ENCODE assay signal across 8 cellular contexts in genomic region chr19:45254044-45254531, GRCh38. TPM values are rescaled to one million over a fixed set of nuclear protein-coding genes. Genes with fewer than 3 reads are reported as not detected.
A peak's percentile ranks its signal among the peaks of the same experiment; 100 is the strongest.
DNase-seq lines count a peak whose midpoint lies in the region; ATAC-seq and TF ChIP-seq lines count a peak whose summit lies in the region.

No MANE protein-coding gene starts in this region.

- H3K4me3 ChIP-seq in NT2/D1 (ENCODE audit: insufficient read length, low read depth) (peak overlapping the region; percentile 4), retinal pigment epithelial cell (ENCODE audit: low read length) (no peak overlapping the region)

- peaks cover 18% of the 10 kb centered on the region for H3K4me1 ChIP-seq in NT2/D1 (ENCODE audit: insufficient read depth, insufficient read length)

- no peaks in the 10 kb centered on the region for H3K9me3 Mint-ChIP-seq in activated CD4-positive, alpha-beta memory T cell treated with anti-CD3 and anti-CD28 coated beads, Interleukin-2, amount 10 ng/mL, durations not matched to agents 7 days and 5 days
- H3K9me3 Mint-ChIP-seq in activated CD4-positive, alpha-beta memory T cell treated with anti-CD3 and anti-CD28 coated beads for 36 hours: no peaks in the 10 kb centered on the region
- H3K9me3 Mint-ChIP-seq in effector memory CD8-positive, alpha-beta T cell: no peaks in the 10 kb centered on the region

- no peak overlapping the region for H3K4me3 Mint-ChIP-seq in activated CD4-positive, alpha-beta memory T cell treated with anti-CD3 and anti-CD28 coated beads, Interleukin-2, amount 10 ng/mL, durations not matched to agents 7 days and 5 days
- no peak overlapping the region for H3K4me3 Mint-ChIP-seq in activated CD4-positive, alpha-beta memory T cell treated with anti-CD3 and anti-CD28 coated beads for 36 hours
- H3K4me3 Mint-ChIP-seq in effector memory CD8-positive, alpha-beta T cell: peak overlapping the region; percentile 90 to 94

- no peak for ATAC-seq in effector memory CD8-positive, alpha-beta T cell (replicated peaks)
- no peak for ATAC-seq in HG03280 (IDR thresholded peaks at IDR 0.05; ENCODE audit: unreplicated experiment)

- no peak overlapping the region for H3K9ac ChIP-seq in NT2/D1 (ENCODE audit: insufficient read length, low read depth)

- H3K27me3 Mint-ChIP-seq in activated CD4-positive, alpha-beta memory T cell treated with anti-CD3 and anti-CD28 coated beads, Interleukin-2, amount 10 ng/mL, durations not matched to agents 7 days and 5 days: peaks cover 10% of the 10 kb centered on the region
- H3K27me3 Mint-ChIP-seq in activated CD4-positive, alpha-beta memory T cell treated with anti-CD3 and anti-CD28 coated beads for 36 hours: no peaks in the 10 kb centered on the region
- no peaks in the 10 kb centered on the region for H3K27me3 Mint-ChIP-seq in effector memory CD8-positive, alpha-beta T cell

- peaks cover 18% of the 10 kb centered on the region for H3K36me3 ChIP-seq in NT2/D1 (ENCODE audit: insufficient read depth, insufficient read length, low read length)

- H3K27ac Mint-ChIP-seq in activated CD4-positive, alpha-beta memory T cell treated with anti-CD3 and anti-CD28 coated beads, Interleukin-2, amount 10 ng/mL, durations not matched to agents 7 days and 5 days: peak overlapping the region; percentile 40
- H3K27ac Mint-ChIP-seq in activated CD4-positive, alpha-beta memory T cell treated with anti-CD3 and anti-CD28 coated beads for 36 hours: no peak overlapping the region
- H3K27ac Mint-ChIP-seq in effector memory CD8-positive, alpha-beta T cell: peak overlapping the region; percentile 91 to 97

- DNase-seq in activated CD4-positive, alpha-beta memory T cell treated with anti-CD3 and anti-CD28 coated beads, Interleukin-2, amount 10 ng/mL, durations not matched to agents 7 days and 5 days: no peak
- no peak for DNase-seq in activated CD4-positive, alpha-beta memory T cell treated with anti-CD3 and anti-CD28 coated beads for 36 hours
- no peak for DNase-seq in NT2/D1 (ENCODE audit: low read depth, low spot score)
- DNase-seq in effector memory CD8-positive, alpha-beta T cell: no peak
- DNase-seq in retinal pigment epithelial cell (ENCODE audit: low read depth): no peak
- no peak for DNase-seq in KBM-7
- DNase-seq in HEK293T (ENCODE audit: extremely low spot score): no peak

- H3K9me3 ChIP-seq in NT2/D1 (ENCODE audit: insufficient read depth, low read length): no peaks in the 10 kb centered on the region

- TF ChIP-seq CTCF in retinal pigment epithelial cell (conservative IDR thresholded peaks at IDR 0.05; ENCODE audit: low read depth, low read length): peak; percentile 39

- peaks cover 9% of the 10 kb centered on the region for H3K27me3 ChIP-seq in NT2/D1 (ENCODE audit: insufficient read depth, insufficient read length)

- H3K4me1 Mint-ChIP-seq in activated CD4-positive, alpha-beta memory T cell treated with anti-CD3 and anti-CD28 coated beads, Interleukin-2, amount 10 ng/mL, durations not matched to agents 7 days and 5 days: peaks cover 31% of the 10 kb centered on the region
- peaks cover 26% of the 10 kb centered on the region for H3K4me1 Mint-ChIP-seq in activated CD4-positive, alpha-beta memory T cell treated with anti-CD3 and anti-CD28 coated beads for 36 hours (ENCODE audit: low read depth)
- peaks cover 41 to 45% of the 10 kb centered on the region in 2 donors for H3K4me1 Mint-ChIP-seq in effector memory CD8-positive, alpha-beta T cell (ENCODE audit: low read depth in 2 of 2)

- no peaks in the 10 kb centered on the region for H3K36me3 Mint-ChIP-seq in activated CD4-positive, alpha-beta memory T cell treated with anti-CD3 and anti-CD28 coated beads, Interleukin-2, amount 10 ng/mL, durations not matched to agents 7 days and 5 days (ENCODE audit: low read depth)
- no peaks in the 10 kb centered on the region for H3K36me3 Mint-ChIP-seq in activated CD4-positive, alpha-beta memory T cell treated with anti-CD3 and anti-CD28 coated beads for 36 hours
- peaks cover 4% of the 10 kb centered on the region for H3K36me3 Mint-ChIP-seq in effector memory CD8-positive, alpha-beta T cell (ENCODE audit: insufficient read depth)

- CTCF ChIA-PET in activated CD4-positive, alpha-beta memory T cell treated with anti-CD3 and anti-CD28 coated beads, Interleukin-2, amount 10 ng/mL, durations not matched to agents 7 days and 5 days (lab: Charles Lee): interaction anchor here (0.7 to 0.8 kb wide), 2 partner anchors 85 to 129 kb away, joined by 3 read pairs; no protein-coding TSS in a partner anchor
- CTCF ChIA-PET in activated CD4-positive, alpha-beta memory T cell treated with anti-CD3 and anti-CD28 coated beads for 36 hours (lab: Charles Lee): interaction anchor here (0.5 kb wide), 1 partner anchor 107 kb away, joined by 3 read pairs; no protein-coding TSS in a partner anchor
- CTCF ChIA-PET in HEK293T (lab: Yijun Ruan, JAX): no interaction called here

- in situ Hi-C loops in KBM-7 (cut with MboI; ENCODE audit: low pct_unique_long_range_greater_than_20kb, low sequenced_read_pairs): no loop called here

- POLR2A ChIA-PET in activated CD4-positive, alpha-beta memory T cell treated with anti-CD3 and anti-CD28 coated beads, Interleukin-2, amount 10 ng/mL, durations not matched to agents 7 days and 5 days (lab: Charles Lee): no interaction called here
- POLR2A ChIA-PET in activated CD4-positive, alpha-beta memory T cell treated with anti-CD3 and anti-CD28 coated beads for 36 hours (lab: Charles Lee): no interaction called here
- POLR2A ChIA-PET in HEK293T (lab: Yijun Ruan, JAX): no interaction called here

- intact Hi-C loops in activated CD4-positive, alpha-beta memory T cell treated with anti-CD3 and anti-CD28 coated beads for 36 hours (cut with micrococcal nuclease): loop anchor here (5.0 kb wide), 1 partner anchor 83 kb away; no protein-coding TSS in a partner anchor

TF ChIP-seq in HEK293T, 16 proteins besides CTCF, POLR2A, EP300 and RAD21:
- TF ChIP-seq TARDBP (IDR thresholded peaks at IDR 0.05): no peak
- no peak for TF ChIP-seq ELF4 (IDR thresholded peaks at IDR 0.05)
- no peak for TF ChIP-seq FOXM1 (IDR thresholded peaks at IDR 0.05; ENCODE audit: borderline replicate concordance)
- no peak for TF ChIP-seq ARNT (IDR thresholded peaks at IDR 0.05)
- no peak for TF ChIP-seq SUZ12 (IDR thresholded peaks at IDR 0.05)
- TF ChIP-seq CTBP1 (IDR thresholded peaks at IDR 0.05; ENCODE audit: borderline replicate concordance): no peak
- no peak for TF ChIP-seq NFRKB (IDR thresholded peaks at IDR 0.05)
- TF ChIP-seq L3MBTL2 (conservative IDR thresholded peaks at IDR 0.05): no peak
- no peak for TF ChIP-seq BHLHE40 (IDR thresholded peaks at IDR 0.05; ENCODE audit: borderline replicate concordance)
- no peak for TF ChIP-seq FOXK2 (IDR thresholded peaks at IDR 0.05)
- TF ChIP-seq SP1 (IDR thresholded peaks at IDR 0.05): no peak
- TF ChIP-seq HDGF (IDR thresholded peaks at IDR 0.05; ENCODE audit: borderline replicate concordance): no peak
- TF ChIP-seq ZNF384 (IDR thresholded peaks at IDR 0.05): no peak
- no peak for TF ChIP-seq LEF1 (IDR thresholded peaks at IDR 0.05; ENCODE audit: borderline replicate concordance)

RNA-seq across cellular contexts. Expression of gene MARK4, which starts 3.0 kb away (rescaled TPM):
- 10 to 100 TPM; 26.9 to 33.3 TPM for total RNA-seq in activated CD4-positive, alpha-beta memory T cell treated with anti-CD3 and anti-CD28 coated beads, Interleukin-2, amount 10 ng/mL, durations not matched to agents 7 days and 5 days
- total RNA-seq in activated CD4-positive, alpha-beta memory T cell treated with anti-CD3 and anti-CD28 coated beads for 36 hours: 10 to 100 TPM; 20.3 to 21.6 TPM

RNA-seq across cellular contexts. Expression of gene EXOC3L2, which starts 8.9 kb away (rescaled TPM):
- total RNA-seq in activated CD4-positive, alpha-beta memory T cell treated with anti-CD3 and anti-CD28 coated beads, Interleukin-2, amount 10 ng/mL, durations not matched to agents 7 days and 5 days: not detected
- total RNA-seq in activated CD4-positive, alpha-beta memory T cell treated with anti-CD3 and anti-CD28 coated beads for 36 hours: not detected

Comparison
In these comparisons a context has a peak if more than half of its experiments do, and no peak if none do; other contexts are left out.
1. H3K4me3 Mint-ChIP-seq: peak in effector memory CD8-positive, alpha-beta T cell (2 of 2); none in activated CD4-positive, alpha-beta memory T cell treated with anti-CD3 and anti-CD28 coated beads, Interleukin-2, amount 10 ng/mL, durations not matched to agents 7 days and 5 days (single experiment) and activated CD4-positive, alpha-beta memory T cell treated with anti-CD3 and anti-CD28 coated beads for 36 hours (single experiment).